1 cellular context compared by ENCODE assay signal in the genomic region with DNA sequence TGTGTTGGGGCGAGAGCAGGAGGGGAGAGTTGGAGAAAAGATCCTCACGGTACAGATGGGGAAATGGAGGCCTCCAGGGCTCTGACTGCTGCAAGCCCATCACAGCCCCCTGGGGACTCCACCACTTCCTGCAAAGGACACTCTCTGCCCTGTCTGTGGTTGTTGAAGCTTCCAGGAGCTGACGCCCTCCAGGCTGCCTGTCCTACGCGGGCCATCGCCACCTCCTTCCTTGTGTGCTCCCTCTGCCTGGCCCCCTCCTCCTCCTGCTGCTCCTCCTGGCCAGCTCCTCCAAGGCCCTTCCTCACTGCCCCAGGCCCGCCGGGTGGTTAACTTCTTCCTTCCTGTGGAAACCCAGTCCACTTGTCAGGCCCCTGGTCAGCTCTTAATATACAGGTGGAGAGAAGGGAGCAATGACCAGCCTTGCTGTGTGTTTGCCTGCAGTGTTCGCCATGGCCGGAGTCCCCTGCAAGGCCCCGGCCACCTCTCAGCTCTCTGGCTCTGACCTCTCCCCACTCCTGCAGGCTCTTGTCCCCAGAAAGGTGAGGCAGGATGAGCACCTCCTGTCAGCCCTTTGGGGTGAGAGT.
A peak's percentile ranks its signal among the peaks of the same experiment; 100 is the strongest.
TF ChIP-seq lines count a peak whose summit lies in the region.

No MANE protein-coding gene starts in this region.

TF ChIP-seq in HepG2, 621 proteins besides CTCF, POLR2A, EP300 and RAD21 (continued from another document):
- TF ChIP-seq, protein P1, sequence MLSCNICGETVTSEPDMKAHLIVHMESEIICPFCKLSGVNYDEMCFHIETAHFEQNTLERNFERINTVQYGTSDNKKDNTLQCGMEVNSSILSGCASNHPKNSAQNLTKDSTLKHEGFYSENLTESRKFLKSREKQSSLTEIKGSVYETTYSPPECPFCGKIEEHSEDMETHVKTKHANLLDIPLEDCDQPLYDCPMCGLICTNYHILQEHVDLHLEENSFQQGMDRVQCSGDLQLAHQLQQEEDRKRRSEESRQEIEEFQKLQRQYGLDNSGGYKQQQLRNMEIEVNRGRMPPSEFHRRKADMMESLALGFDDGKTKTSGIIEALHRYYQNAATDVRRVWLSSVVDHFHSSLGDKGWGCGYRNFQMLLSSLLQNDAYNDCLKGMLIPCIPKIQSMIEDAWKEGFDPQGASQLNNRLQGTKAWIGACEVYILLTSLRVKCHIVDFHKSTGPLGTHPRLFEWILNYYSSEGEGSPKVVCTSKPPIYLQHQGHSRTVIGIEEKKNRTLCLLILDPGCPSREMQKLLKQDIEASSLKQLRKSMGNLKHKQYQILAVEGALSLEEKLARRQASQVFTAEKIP (CRISPR knock-in tag; IDR thresholded peaks at IDR 0.05; ENCODE audit: borderline replicate concordance): no peak
- TF ChIP-seq ZMAT3 (CRISPR knock-in tag; conservative IDR thresholded peaks at IDR 0.05): peak; percentile 52; the same call in 1 of the 2 replicates
- TF ChIP-seq RFXAP (CRISPR knock-in tag; IDR thresholded peaks at IDR 0.05; ENCODE audit: borderline replicate concordance): no peak
- TF ChIP-seq NFRKB (IDR thresholded peaks at IDR 0.05): no peak
- TF ChIP-seq, protein P2, sequence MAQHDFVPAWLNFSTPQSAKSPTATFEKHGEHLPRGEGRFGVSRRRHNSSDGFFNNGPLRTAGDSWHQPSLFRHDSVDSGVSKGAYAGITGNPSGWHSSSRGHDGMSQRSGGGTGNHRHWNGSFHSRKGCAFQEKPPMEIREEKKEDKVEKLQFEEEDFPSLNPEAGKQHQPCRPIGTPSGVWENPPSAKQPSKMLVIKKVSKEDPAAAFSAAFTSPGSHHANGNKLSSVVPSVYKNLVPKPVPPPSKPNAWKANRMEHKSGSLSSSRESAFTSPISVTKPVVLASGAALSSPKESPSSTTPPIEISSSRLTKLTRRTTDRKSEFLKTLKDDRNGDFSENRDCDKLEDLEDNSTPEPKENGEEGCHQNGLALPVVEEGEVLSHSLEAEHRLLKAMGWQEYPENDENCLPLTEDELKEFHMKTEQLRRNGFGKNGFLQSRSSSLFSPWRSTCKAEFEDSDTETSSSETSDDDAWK (CRISPR knock-in tag; IDR thresholded peaks at IDR 0.05): no peak
- TF ChIP-seq HHEX (CRISPR knock-in tag; IDR thresholded peaks at IDR 0.05): 0 out of 2 replicates have a peak, but pooled peaks have one; percentile 9
- 0 out of 2 replicates have a peak, but pooled peaks have one; percentile 1 for TF ChIP-seq KDM2A (CRISPR knock-in tag; IDR thresholded peaks at IDR 0.05; ENCODE audit: borderline replicate concordance, low read depth)
- TF ChIP-seq ZFP90 (CRISPR knock-in tag; IDR thresholded peaks at IDR 0.05; ENCODE audit: borderline replicate concordance): no peak
- TF ChIP-seq GABPB1 (CRISPR knock-in tag; IDR thresholded peaks at IDR 0.05): no peak
- TF ChIP-seq XBP1 (CRISPR knock-in tag; IDR thresholded peaks at IDR 0.05): no peak
- TF ChIP-seq, protein P3, sequence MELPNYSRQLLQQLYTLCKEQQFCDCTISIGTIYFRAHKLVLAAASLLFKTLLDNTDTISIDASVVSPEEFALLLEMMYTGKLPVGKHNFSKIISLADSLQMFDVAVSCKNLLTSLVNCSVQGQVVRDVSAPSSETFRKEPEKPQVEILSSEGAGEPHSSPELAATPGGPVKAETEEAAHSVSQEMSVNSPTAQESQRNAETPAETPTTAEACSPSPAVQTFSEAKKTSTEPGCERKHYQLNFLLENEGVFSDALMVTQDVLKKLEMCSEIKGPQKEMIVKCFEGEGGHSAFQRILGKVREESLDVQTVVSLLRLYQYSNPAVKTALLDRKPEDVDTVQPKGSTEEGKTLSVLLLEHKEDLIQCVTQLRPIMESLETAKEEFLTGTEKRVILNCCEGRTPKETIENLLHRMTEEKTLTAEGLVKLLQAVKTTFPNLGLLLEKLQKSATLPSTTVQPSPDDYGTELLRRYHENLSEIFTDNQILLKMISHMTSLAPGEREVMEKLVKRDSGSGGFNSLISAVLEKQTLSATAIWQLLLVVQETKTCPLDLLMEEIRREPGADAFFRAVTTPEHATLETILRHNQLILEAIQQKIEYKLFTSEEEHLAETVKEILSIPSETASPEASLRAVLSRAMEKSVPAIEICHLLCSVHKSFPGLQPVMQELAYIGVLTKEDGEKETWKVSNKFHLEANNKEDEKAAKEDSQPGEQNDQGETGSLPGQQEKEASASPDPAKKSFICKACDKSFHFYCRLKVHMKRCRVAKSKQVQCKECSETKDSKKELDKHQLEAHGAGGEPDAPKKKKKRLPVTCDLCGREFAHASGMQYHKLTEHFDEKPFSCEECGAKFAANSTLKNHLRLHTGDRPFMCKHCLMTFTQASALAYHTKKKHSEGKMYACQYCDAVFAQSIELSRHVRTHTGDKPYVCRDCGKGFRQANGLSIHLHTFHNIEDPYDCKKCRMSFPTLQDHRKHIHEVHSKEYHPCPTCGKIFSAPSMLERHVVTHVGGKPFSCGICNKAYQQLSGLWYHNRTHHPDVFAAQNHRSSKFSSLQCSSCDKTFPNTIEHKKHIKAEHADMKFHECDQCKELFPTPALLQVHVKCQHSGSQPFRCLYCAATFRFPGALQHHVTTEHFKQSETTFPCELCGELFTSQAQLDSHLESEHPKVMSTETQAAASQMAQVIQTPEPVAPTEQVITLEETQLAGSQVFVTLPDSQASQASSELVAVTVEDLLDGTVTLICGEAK (IDR thresholded peaks at IDR 0.05): no peak
- TF ChIP-seq, protein P3 (CRISPR knock-in tag; IDR thresholded peaks at IDR 0.05): no peak
- no peak for TF ChIP-seq PITX1 (CRISPR knock-in tag; IDR thresholded peaks at IDR 0.05)
- TF ChIP-seq, protein P4, sequence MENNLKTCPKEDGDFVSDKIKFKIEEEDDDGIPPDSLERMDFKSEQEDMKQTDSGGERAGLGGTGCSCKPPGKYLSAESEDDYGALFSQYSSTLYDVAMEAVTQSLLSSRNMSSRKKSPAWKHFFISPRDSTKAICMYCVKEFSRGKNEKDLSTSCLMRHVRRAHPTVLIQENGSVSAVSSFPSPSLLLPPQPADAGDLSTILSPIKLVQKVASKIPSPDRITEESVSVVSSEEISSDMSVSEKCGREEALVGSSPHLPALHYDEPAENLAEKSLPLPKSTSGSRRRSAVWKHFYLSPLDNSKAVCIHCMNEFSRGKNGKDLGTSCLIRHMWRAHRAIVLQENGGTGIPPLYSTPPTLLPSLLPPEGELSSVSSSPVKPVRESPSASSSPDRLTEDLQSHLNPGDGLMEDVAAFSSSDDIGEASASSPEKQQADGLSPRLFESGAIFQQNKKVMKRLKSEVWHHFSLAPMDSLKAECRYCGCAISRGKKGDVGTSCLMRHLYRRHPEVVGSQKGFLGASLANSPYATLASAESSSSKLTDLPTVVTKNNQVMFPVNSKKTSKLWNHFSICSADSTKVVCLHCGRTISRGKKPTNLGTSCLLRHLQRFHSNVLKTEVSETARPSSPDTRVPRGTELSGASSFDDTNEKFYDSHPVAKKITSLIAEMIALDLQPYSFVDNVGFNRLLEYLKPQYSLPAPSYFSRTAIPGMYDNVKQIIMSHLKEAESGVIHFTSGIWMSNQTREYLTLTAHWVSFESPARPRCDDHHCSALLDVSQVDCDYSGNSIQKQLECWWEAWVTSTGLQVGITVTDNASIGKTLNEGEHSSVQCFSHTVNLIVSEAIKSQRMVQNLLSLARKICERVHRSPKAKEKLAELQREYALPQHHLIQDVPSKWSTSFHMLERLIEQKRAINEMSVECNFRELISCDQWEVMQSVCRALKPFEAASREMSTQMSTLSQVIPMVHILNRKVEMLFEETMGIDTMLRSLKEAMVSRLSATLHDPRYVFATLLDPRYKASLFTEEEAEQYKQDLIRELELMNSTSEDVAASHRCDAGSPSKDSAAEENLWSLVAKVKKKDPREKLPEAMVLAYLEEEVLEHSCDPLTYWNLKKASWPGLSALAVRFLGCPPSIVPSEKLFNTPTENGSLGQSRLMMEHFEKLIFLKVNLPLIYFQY (CRISPR knock-in tag; IDR thresholded peaks at IDR 0.05; ENCODE audit: borderline replicate concordance): no peak
- peak; percentile 31; the same call in 1 of the 2 replicates for TF ChIP-seq ZNF768 (CRISPR knock-in tag; IDR thresholded peaks at IDR 0.05)
- no peak for TF ChIP-seq RFX3 (CRISPR knock-in tag; IDR thresholded peaks at IDR 0.05)
- TF ChIP-seq ZNF703 (CRISPR knock-in tag; IDR thresholded peaks at IDR 0.05; ENCODE audit: borderline replicate concordance): no peak
- TF ChIP-seq CBX5 (CRISPR knock-in tag; IDR thresholded peaks at IDR 0.05; ENCODE audit: borderline replicate concordance): no peak
- TF ChIP-seq HES4 (CRISPR knock-in tag; IDR thresholded peaks at IDR 0.05; ENCODE audit: borderline replicate concordance): 0 out of 2 replicates have a peak, but pooled peaks have one; percentile 16
- TF ChIP-seq, protein P5, sequence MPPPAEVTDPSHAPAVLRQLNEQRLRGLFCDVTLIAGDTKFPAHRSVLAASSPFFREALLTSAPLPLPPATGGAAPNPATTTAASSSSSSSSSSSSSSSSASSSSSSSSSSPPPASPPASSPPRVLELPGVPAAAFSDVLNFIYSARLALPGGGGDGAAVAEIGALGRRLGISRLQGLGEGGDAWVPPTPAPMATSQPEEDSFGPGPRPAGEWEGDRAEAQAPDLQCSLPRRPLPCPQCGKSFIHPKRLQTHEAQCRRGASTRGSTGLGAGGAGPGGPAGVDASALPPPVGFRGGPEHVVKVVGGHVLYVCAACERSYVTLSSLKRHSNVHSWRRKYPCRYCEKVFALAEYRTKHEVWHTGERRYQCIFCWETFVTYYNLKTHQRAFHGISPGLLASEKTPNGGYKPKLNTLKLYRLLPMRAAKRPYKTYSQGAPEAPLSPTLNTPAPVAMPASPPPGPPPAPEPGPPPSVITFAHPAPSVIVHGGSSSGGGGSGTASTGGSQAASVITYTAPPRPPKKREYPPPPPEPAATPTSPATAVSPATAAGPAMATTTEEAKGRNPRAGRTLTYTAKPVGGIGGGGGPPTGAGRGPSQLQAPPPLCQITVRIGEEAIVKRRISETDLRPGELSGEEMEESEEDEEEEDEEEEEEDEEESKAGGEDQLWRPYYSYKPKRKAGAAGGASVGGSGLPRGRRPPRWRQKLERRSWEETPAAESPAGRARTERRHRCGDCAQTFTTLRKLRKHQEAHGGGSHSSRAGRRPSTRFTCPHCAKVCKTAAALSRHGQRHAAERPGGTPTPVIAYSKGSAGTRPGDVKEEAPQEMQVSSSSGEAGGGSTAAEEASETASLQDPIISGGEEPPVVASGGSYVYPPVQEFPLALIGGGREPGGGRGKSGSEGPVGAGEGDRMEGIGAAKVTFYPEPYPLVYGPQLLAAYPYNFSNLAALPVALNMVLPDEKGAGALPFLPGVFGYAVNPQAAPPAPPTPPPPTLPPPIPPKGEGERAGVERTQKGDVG (CRISPR knock-in tag; IDR thresholded peaks at IDR 0.05; ENCODE audit: borderline replicate concordance): no peak
TF ChIP-seq in HepG2: peak in this region for 23.
